In genomic region chr21:27831821-27832569, GRCh38 we compare ENCODE assay signal across 1 cellular context.
TF ChIP-seq lines count a peak whose summit lies in the region.

No MANE protein-coding gene starts in this region.

TF ChIP-seq in IMR-90, 13 proteins besides CTCF, POLR2A, EP300 and RAD21 (continued from another document):
- TF ChIP-seq BHLHE40 (IDR thresholded peaks at IDR 0.05; ENCODE audit: low read depth, low read length) (no peak), NFE2L2 (IDR thresholded peaks at IDR 0.05; ENCODE audit: low read depth, low read length) (no peak)
